Comparison of ENCODE assay signal across 31 cellular contexts in the genomic region with DNA sequence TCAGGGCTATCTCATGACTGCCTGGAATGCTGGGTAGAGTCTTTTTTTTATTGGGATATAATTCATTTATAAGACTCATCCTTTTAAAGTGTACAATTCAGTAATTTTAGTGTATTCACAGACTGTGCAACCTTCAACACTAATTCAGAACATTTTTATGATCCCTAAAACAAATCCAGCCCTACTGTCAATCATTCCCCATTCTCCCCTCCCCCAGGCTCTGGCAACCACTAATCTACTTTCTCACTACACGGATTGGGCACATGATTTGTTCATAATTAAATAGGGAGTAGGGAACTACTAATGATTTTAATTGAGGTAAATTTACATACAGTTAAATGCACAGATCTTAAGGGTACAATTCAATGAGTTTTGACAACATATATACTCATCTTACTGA.
"Had no signal": no experiment of that assay in that cellular context is flagged by ENCODE, and none has a peak within 500 bp of the region (broad histone marks: within the 10 kb centered on the region; RNA-seq: fewer than 3 reads in every experiment).

No MANE protein-coding gene starts in this region.

- H3K27me3 ChIP-seq: ascending aorta had no signal

- H3K9me3 ChIP-seq: ascending aorta had no signal

- DNase-seq: activated B cell treated with CpG ODN at 0.5 μM for 24 hours; activated CD4-positive, alpha-beta memory T cell treated with anti-CD3 and anti-CD28 coated beads for 36 hours; activated CD4-positive, alpha-beta T cell treated with anti-CD3 and anti-CD28 coated beads for 4 hours; activated CD4-positive, alpha-beta T cell treated with anti-CD3 and anti-CD28 coated beads, Interleukin-2, amount 10 ng/mL, durations not matched to agents 24 days and 14 days; activated CD4-positive, alpha-beta T cell treated with anti-CD3 and anti-CD28 coated beads, Interleukin-2, amount 50 U/mL, for 1 hour; activated CD4-positive, alpha-beta T cell treated with anti-CD3 and anti-CD28 coated beads, Interleukin-2, amount 50 U/mL, for 4 hours; activated CD4-positive, CD25-positive, alpha-beta regulatory T cell treated with anti-CD3 and anti-CD28 coated beads, Interleukin-2, amount 50 U/mL, for 72 hours; activated CD8-positive, alpha-beta memory T cell treated with anti-CD3 and anti-CD28 coated beads, Interleukin-2, amount 50 U/mL, for 4 hours; activated CD8-positive, alpha-beta T cell treated with anti-CD3 and anti-CD28 coated beads for 36 hours; activated effector memory CD4-positive, alpha-beta T cell treated with Interleukin-2 at 50 U/mL for 16 hours; activated gamma-delta T cell; activated naive CD4-positive, alpha-beta T cell treated with anti-CD3 and anti-CD28 coated beads, Interleukin-2, amount 10 ng/mL, durations not matched to agents 7 days and 5 days; activated naive CD4-positive, alpha-beta T cell treated with Interleukin-2 at 50 U/mL for 16 hours; activated naive CD8-positive, alpha-beta T cell treated with anti-CD3 and anti-CD28 coated beads, Interleukin-2, amount 10 ng/mL, durations not matched to agents 7 days and 5 days; activated naive CD8-positive, alpha-beta T cell treated with anti-CD3 and anti-CD28 coated beads, Interleukin-2, amount 50 U/mL, for 24 hours; activated T-cell treated with anti-CD3 and anti-CD28 coated beads for 4 hours; activated T-cell treated with anti-CD3 and anti-CD28 coated beads, Interleukin-2, amount 50 U/mL, for 1 hour; activated T-cell treated with anti-CD3 and anti-CD28 coated beads, Interleukin-2, amount 50 U/mL, for 4 hours; amygdala; anterior cingulate cortex; central memory CD4-positive, alpha-beta T cell; T-helper 2 cell; T-helper 9 cell had no signal

- H3K4me1 Mint-ChIP-seq: activated B cell treated with CpG ODN at 0.5 μM for 24 hours; activated CD4-positive, alpha-beta T cell treated with anti-CD3 and anti-CD28 coated beads, Interleukin-2, amount 10 ng/mL, durations not matched to agents 24 days and 14 days; activated naive CD4-positive, alpha-beta T cell treated with anti-CD3 and anti-CD28 coated beads, Interleukin-2, amount 10 ng/mL, durations not matched to agents 7 days and 5 days; activated naive CD4-positive, alpha-beta T cell treated with anti-CD3 and anti-CD28 coated beads, Interleukin-2, amount 50 U/mL, for 24 hours; activated naive CD8-positive, alpha-beta T cell treated with anti-CD3 and anti-CD28 coated beads, Interleukin-2, amount 10 ng/mL, durations not matched to agents 7 days and 5 days; activated naive CD8-positive, alpha-beta T cell treated with anti-CD3 and anti-CD28 coated beads, Interleukin-2, amount 50 U/mL, for 24 hours had no signal

- H3K4me3 ChIP-seq: ascending aorta had no signal

- H3K4me3 Mint-ChIP-seq: activated B cell treated with CpG ODN at 0.5 μM for 24 hours; activated CD4-positive, alpha-beta memory T cell treated with anti-CD3 and anti-CD28 coated beads for 36 hours; activated CD4-positive, alpha-beta T cell treated with anti-CD3 and anti-CD28 coated beads, Interleukin-2, amount 10 ng/mL, durations not matched to agents 24 days and 14 days; activated CD8-positive, alpha-beta T cell treated with anti-CD3 and anti-CD28 coated beads for 36 hours; activated naive CD4-positive, alpha-beta T cell treated with anti-CD3 and anti-CD28 coated beads, Interleukin-2, amount 10 ng/mL, durations not matched to agents 7 days and 5 days; activated naive CD4-positive, alpha-beta T cell treated with anti-CD3 and anti-CD28 coated beads, Interleukin-2, amount 50 U/mL, for 24 hours; activated naive CD8-positive, alpha-beta T cell; activated naive CD8-positive, alpha-beta T cell treated with anti-CD3 and anti-CD28 coated beads, Interleukin-2, amount 10 ng/mL, durations not matched to agents 7 days and 5 days; activated naive CD8-positive, alpha-beta T cell treated with anti-CD3 and anti-CD28 coated beads, Interleukin-2, amount 50 U/mL, for 24 hours; activated T-cell treated with anti-CD3 and anti-CD28 coated beads, Interleukin-2, amount 50 U/mL, for 4 hours; brain; T-helper 1 cell treated with Interleukin-12 subunit alpha and Interleukin-12 subunit beta and Interleukin-4 antibody, amounts not matched to agents 30 μg/mL and 1 μg/mL, for 36 hours; T-helper 2 cell treated with Interferon-gamma antibody and Interleukin-4, amounts not matched to agents 5 μg/mL and 100 μg/mL, for 36 hours had no signal

- H3K36me3 ChIP-seq: ascending aorta had no signal

- H3K36me3 Mint-ChIP-seq: activated CD4-positive, alpha-beta memory T cell treated with anti-CD3 and anti-CD28 coated beads for 36 hours; activated naive CD4-positive, alpha-beta T cell treated with anti-CD3 and anti-CD28 coated beads, Interleukin-2, amount 10 ng/mL, durations not matched to agents 7 days and 5 days; activated naive CD8-positive, alpha-beta T cell treated with anti-CD3 and anti-CD28 coated beads, Interleukin-2, amount 10 ng/mL, durations not matched to agents 7 days and 5 days had no signal

- H3K27me3 Mint-ChIP-seq: activated B cell treated with CpG ODN at 0.5 μM for 24 hours; activated naive CD8-positive, alpha-beta T cell treated with anti-CD3 and anti-CD28 coated beads, Interleukin-2, amount 50 U/mL, for 24 hours; brain had no signal

- H3K27ac Mint-ChIP-seq: activated B cell treated with CpG ODN at 0.5 μM for 24 hours; activated CD4-positive, alpha-beta memory T cell treated with anti-CD3 and anti-CD28 coated beads for 36 hours; activated CD4-positive, alpha-beta T cell treated with anti-CD3 and anti-CD28 coated beads, Interleukin-2, amount 10 ng/mL, durations not matched to agents 24 days and 14 days; activated CD8-positive, alpha-beta T cell treated with anti-CD3 and anti-CD28 coated beads for 36 hours; activated naive CD4-positive, alpha-beta T cell treated with anti-CD3 and anti-CD28 coated beads, Interleukin-2, amount 10 ng/mL, durations not matched to agents 7 days and 5 days; activated naive CD4-positive, alpha-beta T cell treated with anti-CD3 and anti-CD28 coated beads, Interleukin-2, amount 50 U/mL, for 24 hours; activated naive CD8-positive, alpha-beta T cell; activated naive CD8-positive, alpha-beta T cell treated with anti-CD3 and anti-CD28 coated beads, Interleukin-2, amount 10 ng/mL, durations not matched to agents 7 days and 5 days; activated naive CD8-positive, alpha-beta T cell treated with anti-CD3 and anti-CD28 coated beads, Interleukin-2, amount 50 U/mL, for 24 hours; activated T-helper 2 cell treated with anti-CD3 and anti-CD28 coated beads, Interferon-gamma antibody, Interleukin-2, Interleukin-4, amounts not matched to agents 10 μg/mL and 5 μg/mL and 100 μg/mL, durations not matched to agents 14 hours and 24 hours and 36 hours; T-helper 1 cell treated with Interleukin-12 subunit alpha and Interleukin-12 subunit beta and Interleukin-4 antibody, amounts not matched to agents 30 μg/mL and 1 μg/mL, for 36 hours; T-helper 2 cell treated with Interferon-gamma antibody and Interleukin-4, amounts not matched to agents 5 μg/mL and 100 μg/mL, for 36 hours had no signal

- H3K9me3 Mint-ChIP-seq: activated B cell treated with CpG ODN at 0.5 μM for 24 hours; activated CD4-positive, alpha-beta memory T cell treated with anti-CD3 and anti-CD28 coated beads for 36 hours; activated CD8-positive, alpha-beta T cell treated with anti-CD3 and anti-CD28 coated beads for 36 hours; activated naive CD4-positive, alpha-beta T cell treated with anti-CD3 and anti-CD28 coated beads, Interleukin-2, amount 10 ng/mL, durations not matched to agents 7 days and 5 days; activated naive CD8-positive, alpha-beta T cell treated with anti-CD3 and anti-CD28 coated beads, Interleukin-2, amount 50 U/mL, for 24 hours; activated T-cell treated with anti-CD3 and anti-CD28 coated beads, Interleukin-2, amount 50 U/mL, for 4 hours; activated T-helper 2 cell treated with anti-CD3 and anti-CD28 coated beads, Interferon-gamma antibody, Interleukin-2, Interleukin-4, amounts not matched to agents 10 μg/mL and 5 μg/mL and 100 μg/mL, durations not matched to agents 14 hours and 24 hours and 36 hours; T-helper 1 cell treated with Interleukin-12 subunit alpha and Interleukin-12 subunit beta and Interleukin-4 antibody, amounts not matched to agents 30 μg/mL and 1 μg/mL, for 36 hours; T-helper 2 cell treated with Interferon-gamma antibody and Interleukin-4, amounts not matched to agents 5 μg/mL and 100 μg/mL, for 36 hours had no signal

- H3K27ac ChIP-seq: ascending aorta, VCaP had no signal

- H3K4me1 ChIP-seq: ascending aorta had no signal

- ATAC-seq: activated CD8-positive, alpha-beta T cell treated with anti-CD3 and anti-CD28 coated beads for 36 hours; activated naive CD8-positive, alpha-beta T cell treated with anti-CD3 and anti-CD28 coated beads, Interleukin-2, amount 50 U/mL, for 24 hours; activated T-cell treated with anti-CD3 and anti-CD28 coated beads, Interleukin-2, amount 50 U/mL, for 4 hours had no signal
